ENCODE assay signal across 12 cellular contexts in genomic region chr7:92423646-92424045, GRCh38. TPM values are rescaled to one million over a fixed set of nuclear protein-coding genes. Genes with fewer than 3 reads are reported as not detected.
A peak's percentile ranks its signal among the peaks of the same experiment; 100 is the strongest.
DNase-seq lines count a peak whose midpoint lies in the region; ATAC-seq and TF ChIP-seq lines count a peak whose summit lies in the region.
"Had no signal": no experiment of that assay in that cellular context is flagged by ENCODE, and none has a peak within 500 bp of the region (broad histone marks: within the 10 kb centered on the region; RNA-seq: fewer than 3 reads in every experiment).

No MANE protein-coding gene starts in this region.

- H2AK9ac ChIP-seq in IMR-90 (replicated peaks; ENCODE audit: low read depth, low read length, poor library complexity) = no peak overlapping the region

- H3K79me1 ChIP-seq in IMR-90 (ENCODE audit: low read depth in 1 of 2, low read length in 2 of 2) = no peaks in the 10 kb centered on the region

- no peak for DNase-seq in CD4-positive, alpha-beta memory T cell
- no peak for DNase-seq in IMR-90
- no peak for DNase-seq in activated naive CD8-positive, alpha-beta T cell treated with anti-CD3 and anti-CD28 coated beads, Interleukin-2, amount 10 ng/mL, durations not matched to agents 7 days and 5 days
- no peak for DNase-seq in nephron progenitor cell
- DNase-seq: stimulated activated CD4-positive, alpha-beta T cell treated with anti-CD3 and anti-CD28 coated beads, Interleukin-4, amount 100 ng/mL, for 24 hours; T-helper 17 cell had no signal

- CTCF ChIA-PET in CD4-positive, alpha-beta memory T cell (lab: Charles Lee; ENCODE audit: partially characterized antibody) = interaction anchor here (0.9 to 4.8 kb wide), 17 partner anchors 9 to 693 kb away, joined by 3 to 123 read pairs (median 4); partner anchors contain the start of genes ANKIB1, GATAD1, KRIT1 and LRRD1
- CTCF ChIA-PET in IMR-90 (lab: Yijun Ruan, JAX) = interaction anchor here (0.7 to 3.1 kb wide), 5 partner anchors 11 to 32 kb away, joined by 4 to 19 read pairs (median 4); partner anchors contain the start of gene GATAD1

- H3K9ac ChIP-seq in IMR-90 (ENCODE audit: low read depth, low read length) = no peak overlapping the region

- no peak for TF ChIP-seq RAD21 in IMR-90 (IDR thresholded peaks at IDR 0.05; ENCODE audit: low read length)

- no peak overlapping the region for H4K8ac ChIP-seq in IMR-90 (ENCODE audit: low read depth in 2 of 2, low read length in 2 of 2)

- H3K4me3 Mint-ChIP-seq in CD4-positive, alpha-beta memory T cell = peak overlapping the region in 5 of 8 donors; percentile 1 to 35 (median 9)
- peak overlapping the region; percentile 60 for H3K4me3 Mint-ChIP-seq in activated naive CD8-positive, alpha-beta T cell treated with anti-CD3 and anti-CD28 coated beads, Interleukin-2, amount 10 ng/mL, durations not matched to agents 7 days and 5 days
- peak overlapping the region; percentile 68 for H3K4me3 Mint-ChIP-seq in nephron progenitor cell

- in situ Hi-C loops in IMR-90 (cut with MboI; ENCODE audit: low sequenced_read_pairs) = no loop called here

- WGBS in IMR-90 (ENCODE audit: extremely low coverage in 2 of 2, insufficient read length in 1 of 2), 2 experiments = 100% methylated on average over 3 of the region's 4 CpGs; no CpG with 5 or more reads in 1 of the 2 experiments

- H3K4me1 Mint-ChIP-seq in CD4-positive, alpha-beta memory T cell = peaks cover 9 to 11% (median 9%) of the 10 kb centered on the region in 4 donors
- peaks cover 12% of the 10 kb centered on the region for H3K4me1 Mint-ChIP-seq in activated naive CD8-positive, alpha-beta T cell treated with anti-CD3 and anti-CD28 coated beads, Interleukin-2, amount 10 ng/mL, durations not matched to agents 7 days and 5 days
- peaks cover 24% of the 10 kb centered on the region for H3K4me1 Mint-ChIP-seq in nephron progenitor cell

- peak overlapping the region; percentile 58 for H2AFZ ChIP-seq in IMR-90 (replicated peaks; ENCODE audit: low read length, poor library complexity)

- H2BK5ac ChIP-seq in IMR-90 (ENCODE audit: low read depth, low read length, poor library complexity, severe bottlenecking) = peak overlapping the region; percentile 75

- H3K36me3 Mint-ChIP-seq in CD4-positive, alpha-beta memory T cell = no peaks in the 10 kb centered on the region
- no peaks in the 10 kb centered on the region for H3K36me3 Mint-ChIP-seq in activated naive CD8-positive, alpha-beta T cell treated with anti-CD3 and anti-CD28 coated beads, Interleukin-2, amount 10 ng/mL, durations not matched to agents 7 days and 5 days
- no peaks in the 10 kb centered on the region for H3K36me3 Mint-ChIP-seq in nephron progenitor cell (ENCODE audit: low read depth)

- no peak overlapping the region for H3K4me2 ChIP-seq in IMR-90 (ENCODE audit: low read depth, low read length)

- H2BK20ac ChIP-seq in IMR-90 (ENCODE audit: low read depth, low read length) = no peak overlapping the region

- H3K27me3 Mint-ChIP-seq in CD4-positive, alpha-beta memory T cell = peaks cover 16 to 20% of the 10 kb centered on the region in 2 donors
- H3K27me3 Mint-ChIP-seq in activated naive CD8-positive, alpha-beta T cell treated with anti-CD3 and anti-CD28 coated beads, Interleukin-2, amount 10 ng/mL, durations not matched to agents 7 days and 5 days = peaks cover 18% of the 10 kb centered on the region
- H3K27me3 Mint-ChIP-seq in nephron progenitor cell (ENCODE audit: low read depth, poor library complexity) = peaks cover 6% of the 10 kb centered on the region

- no peak overlapping the region for H2BK15ac ChIP-seq in IMR-90 (ENCODE audit: low read depth, low read length)

- no peak for ATAC-seq in IMR-90 (ENCODE audit: low read depth)
- no peak for ATAC-seq in activated naive CD8-positive, alpha-beta T cell treated with anti-CD3 and anti-CD28 coated beads, Interleukin-2, amount 10 ng/mL, durations not matched to agents 7 days and 5 days (ENCODE audit: low read depth)
- no peak for ATAC-seq in GM21717 (IDR thresholded peaks at IDR 0.05; ENCODE audit: unreplicated experiment)
- no peak for ATAC-seq in HG03108 (IDR thresholded peaks at IDR 0.05; ENCODE audit: unreplicated experiment)
- ATAC-seq in HG03175 (IDR thresholded peaks at IDR 0.05; ENCODE audit: unreplicated experiment) = no peak
- ATAC-seq in GM21737 (IDR thresholded peaks at IDR 0.05; ENCODE audit: unreplicated experiment) = no peak

- H3K4ac ChIP-seq in IMR-90 (ENCODE audit: low read depth, low read length) = 0 out of 2 replicates have a peak overlapping the region, but pooled peaks have one; percentile 33

- BruUV-seq in IMR-90 (replicated peaks; lab: Mats Ljungman, UMichigan) = no TSS peak

- peak overlapping the region; percentile 66; the same call in 1 of the 2 replicates for H2AK5ac ChIP-seq in IMR-90 (ENCODE audit: low read depth, low read length)

- H4K91ac ChIP-seq in IMR-90 (ENCODE audit: insufficient read depth, low read depth, low read length) = no peak overlapping the region

- no peak overlapping the region for H3K23ac ChIP-seq in IMR-90 (ENCODE audit: low read depth, low read length)

- TF ChIP-seq CTCF in IMR-90 (conservative IDR thresholded peaks at IDR 0.05; ENCODE audit: low read depth, low read length) (no peak), nephron progenitor cell (IDR thresholded peaks at IDR 0.05) (no peak)

- no peaks in the 10 kb centered on the region for H3K9me3 ChIP-seq in CD4-positive, alpha-beta memory T cell (ENCODE audit: control insufficient read depth in 1 of 2, low read length in 2 of 2)
- H3K9me3 ChIP-seq in IMR-90 (ENCODE audit: control insufficient read depth, insufficient read depth, low read length) = no peaks in the 10 kb centered on the region
- H3K9me3 ChIP-seq: thyroid gland had no signal

- no peaks in the 10 kb centered on the region for H3K27me3 ChIP-seq in CD4-positive, alpha-beta memory T cell (ENCODE audit: insufficient read depth, low read length)
- no peaks in the 10 kb centered on the region; the same call in 1 of the 2 replicates for H3K27me3 ChIP-seq in IMR-90 (ENCODE audit: control insufficient read depth, insufficient read depth, low read length)
- H3K27me3 ChIP-seq: cardiac muscle cell, thyroid gland had no signal

- H3K36me3 ChIP-seq in CD4-positive, alpha-beta memory T cell (ENCODE audit: insufficient read depth, low read length) = no peaks in the 10 kb centered on the region
- H3K36me3 ChIP-seq in IMR-90 (ENCODE audit: control insufficient read depth, insufficient read depth, low read length) = no peaks in the 10 kb centered on the region
- H3K36me3 ChIP-seq: cardiac muscle cell, thyroid gland had no signal

- peaks cover 12% of the 10 kb centered on the region for H3K4me1 ChIP-seq in CD4-positive, alpha-beta memory T cell (ENCODE audit: insufficient read depth, low read length)
- no peaks in the 10 kb centered on the region; the same call in 1 of the 2 replicates for H3K4me1 ChIP-seq in IMR-90 (ENCODE audit: control insufficient read depth, insufficient read depth, low read length)

- dilution Hi-C loops in IMR-90 (cut with HindIII; ENCODE audit: low sequenced_read_pairs, unreplicated experiment) = no loop called here

- no peak overlapping the region for H3K18ac ChIP-seq in IMR-90 (ENCODE audit: low read depth, low read length)

- H3K14ac ChIP-seq in IMR-90 (replicated peaks; ENCODE audit: low read depth, low read length) = no peak overlapping the region

- peaks cover 0 to 2% (median 0%) of the 10 kb centered on the region in 8 donors for H3K9me3 Mint-ChIP-seq in CD4-positive, alpha-beta memory T cell
- H3K9me3 Mint-ChIP-seq in activated naive CD8-positive, alpha-beta T cell treated with anti-CD3 and anti-CD28 coated beads, Interleukin-2, amount 10 ng/mL, durations not matched to agents 7 days and 5 days = no peaks in the 10 kb centered on the region
- H3K9me3 Mint-ChIP-seq in nephron progenitor cell = no peaks in the 10 kb centered on the region

- H3K27ac Mint-ChIP-seq in CD4-positive, alpha-beta memory T cell = no peak overlapping the region
- peak overlapping the region; percentile 41 for H3K27ac Mint-ChIP-seq in activated naive CD8-positive, alpha-beta T cell treated with anti-CD3 and anti-CD28 coated beads, Interleukin-2, amount 10 ng/mL, durations not matched to agents 7 days and 5 days
- H3K27ac Mint-ChIP-seq in nephron progenitor cell = no peak overlapping the region

- no peak overlapping the region for H2BK120ac ChIP-seq in IMR-90 (ENCODE audit: low read depth, low read length)

- H3K27ac ChIP-seq in CD4-positive, alpha-beta memory T cell (ENCODE audit: low read depth, low read length) = no peak overlapping the region
- H3K27ac ChIP-seq in IMR-90 (ENCODE audit: insufficient read depth, low read length) = no peak overlapping the region
- H3K27ac ChIP-seq: cardiac muscle cell had no signal

- POLR2A ChIA-PET in CD4-positive, alpha-beta memory T cell (lab: Charles Lee; ENCODE audit: partially characterized antibody) = interaction anchor here (1.3 to 5.6 kb wide), 2 partner anchors 23 to 104 kb away, joined by 4 to 63 read pairs; partner anchors contain the start of genes GATAD1 and PEX1
- POLR2A ChIA-PET in IMR-90 (lab: Charles Lee; ENCODE audit: unreplicated experiment) = no interaction called here
- POLR2A ChIA-PET in activated naive CD8-positive, alpha-beta T cell treated with anti-CD3 and anti-CD28 coated beads, Interleukin-2, amount 10 ng/mL, durations not matched to agents 7 days and 5 days (lab: Charles Lee) = interaction anchor here (2.0 kb wide), 1 partner anchor 24 kb away, joined by 20 read pairs; the partner anchor contains the start of gene GATAD1

- no peak overlapping the region for H3K56ac ChIP-seq in IMR-90 (ENCODE audit: extremely low read depth, insufficient read depth, low read length)

- H4K20me1 ChIP-seq in IMR-90 (ENCODE audit: insufficient read depth, low read length) = no peaks in the 10 kb centered on the region

- 0 out of 2 replicates have a peak, but pooled peaks cover 4% of the 10 kb centered on the region for H3K9me1 ChIP-seq in IMR-90 (ENCODE audit: insufficient read depth, low read length)

- no peak for TF ChIP-seq POLR2A in IMR-90 (IDR thresholded peaks at IDR 0.05; ENCODE audit: low read depth, low read length)

- intact Hi-C loops in CD4-positive, alpha-beta memory T cell (cut with micrococcal nuclease) = loop anchor here (1.0 kb wide), 3 partner anchors 24 to 105 kb away; partner anchors contain the start of genes GATAD1, PEX1 and RBM48
- intact Hi-C loops in IMR-90 (cut with micrococcal nuclease) = loop anchor here (2.0 kb wide), 1 partner anchor 23 kb away; the partner anchor contains the start of gene GATAD1

- no peak overlapping the region for H4K5ac ChIP-seq in IMR-90 (ENCODE audit: low read depth, low read length)

- H3K4me3 ChIP-seq in CD4-positive, alpha-beta memory T cell (ENCODE audit: low read length in 2 of 2) = no peak overlapping the region
- H3K4me3 ChIP-seq in IMR-90 (ENCODE audit: insufficient read depth, low read depth, low read length) = no peak overlapping the region

RNA-seq across cellular contexts. Expression of gene GATAD1, which starts 23.6 kb away (rescaled TPM):
- 10 to 100 TPM; 31.9 to 34.8 TPM for total RNA-seq in CD4-positive, alpha-beta memory T cell
- polyA plus RNA-seq in CD4-positive, alpha-beta memory T cell = 1 to 10 TPM; 5.1 to 7.8 TPM
- 9.3 and 10.3 TPM in 2 replicates for total RNA-seq in IMR-90 (2012; rRNA removed)
- 12.2 and 15.2 TPM in 2 replicates for polyA plus RNA-seq in IMR-90 (2012; rRNA removed)
- polyA plus RNA-seq in IMR-90 (2012; cell fraction: cytosol; rRNA removed) = 3.8 and 5.8 TPM in 2 replicates
- polyA plus RNA-seq in IMR-90 (2012; cell fraction: nucleus; rRNA removed; ENCODE audit: low replicate concordance) = 9.4 and 43.7 TPM in 2 replicates
- 10 to 100 TPM; 24.9 to 28.0 TPM for total RNA-seq in activated naive CD8-positive, alpha-beta T cell treated with anti-CD3 and anti-CD28 coated beads, Interleukin-2, amount 10 ng/mL, durations not matched to agents 7 days and 5 days

RNA-seq across cellular contexts. Expression of gene ERVW-1, which starts 54.1 kb away (rescaled TPM):
- under 1 TPM in 1 of 2 experiments, not detected in 1; 0.12 TPM for total RNA-seq in CD4-positive, alpha-beta memory T cell
- polyA plus RNA-seq in CD4-positive, alpha-beta memory T cell = not detected
- total RNA-seq in IMR-90 (2012; rRNA removed) = not detected in 2 replicates
- polyA plus RNA-seq in IMR-90 (2012; rRNA removed) = not detected in 2 replicates
- not detected in 2 replicates for polyA plus RNA-seq in IMR-90 (2012; cell fraction: cytosol; rRNA removed)
- polyA plus RNA-seq in IMR-90 (2012; cell fraction: nucleus; rRNA removed; ENCODE audit: low replicate concordance) = 0.02 TPM in 1 of 2 replicates, not detected in the other
- total RNA-seq in activated naive CD8-positive, alpha-beta T cell treated with anti-CD3 and anti-CD28 coated beads, Interleukin-2, amount 10 ng/mL, durations not matched to agents 7 days and 5 days = not detected
- total RNA-seq: cardiac muscle cell, T-helper 17 cell, thyroid gland had no signal
- polyA plus RNA-seq: cardiac muscle cell had no signal

Comparison
In these comparisons a context has a peak if more than half of its experiments do, and no peak if none do; other contexts are left out.
1. H3K4me3 Mint-ChIP-seq: peak in every context shown above with its lines; median percentile 68 in nephron progenitor cell; 60 in activated naive CD8-positive, alpha-beta T cell treated with anti-CD3 and anti-CD28 coated beads, Interleukin-2, amount 10 ng/mL, durations not matched to agents 7 days and 5 days; 9 in CD4-positive, alpha-beta memory T cell.